ENCODE assay signal across 12 cellular contexts in genomic region chr3:57083266-57083995, GRCh38. TPM values are rescaled to one million over a fixed set of nuclear protein-coding genes. Genes with fewer than 3 reads are reported as not detected.
"Had no signal": no experiment of that assay in that cellular context is flagged by ENCODE, and none has a peak within 500 bp of the region (broad histone marks: within the 10 kb centered on the region; RNA-seq: fewer than 3 reads in every experiment).

No MANE protein-coding gene starts in this region.

RNA-seq across cellular contexts. Expression of gene SPATA12, which starts 23.0 kb away (rescaled TPM):
- total RNA-seq: kidney; left colon; liver; naive thymus-derived CD8-positive, alpha-beta T cell; occipital lobe; osteocyte; posterior vena cava; right atrium auricular region; suprapubic skin; thoracic aorta; ureter; vagina had no signal
- polyA plus RNA-seq: liver; naive thymus-derived CD8-positive, alpha-beta T cell had no signal
